ENCODE assay signal across 25 cellular contexts in the genomic region with DNA sequence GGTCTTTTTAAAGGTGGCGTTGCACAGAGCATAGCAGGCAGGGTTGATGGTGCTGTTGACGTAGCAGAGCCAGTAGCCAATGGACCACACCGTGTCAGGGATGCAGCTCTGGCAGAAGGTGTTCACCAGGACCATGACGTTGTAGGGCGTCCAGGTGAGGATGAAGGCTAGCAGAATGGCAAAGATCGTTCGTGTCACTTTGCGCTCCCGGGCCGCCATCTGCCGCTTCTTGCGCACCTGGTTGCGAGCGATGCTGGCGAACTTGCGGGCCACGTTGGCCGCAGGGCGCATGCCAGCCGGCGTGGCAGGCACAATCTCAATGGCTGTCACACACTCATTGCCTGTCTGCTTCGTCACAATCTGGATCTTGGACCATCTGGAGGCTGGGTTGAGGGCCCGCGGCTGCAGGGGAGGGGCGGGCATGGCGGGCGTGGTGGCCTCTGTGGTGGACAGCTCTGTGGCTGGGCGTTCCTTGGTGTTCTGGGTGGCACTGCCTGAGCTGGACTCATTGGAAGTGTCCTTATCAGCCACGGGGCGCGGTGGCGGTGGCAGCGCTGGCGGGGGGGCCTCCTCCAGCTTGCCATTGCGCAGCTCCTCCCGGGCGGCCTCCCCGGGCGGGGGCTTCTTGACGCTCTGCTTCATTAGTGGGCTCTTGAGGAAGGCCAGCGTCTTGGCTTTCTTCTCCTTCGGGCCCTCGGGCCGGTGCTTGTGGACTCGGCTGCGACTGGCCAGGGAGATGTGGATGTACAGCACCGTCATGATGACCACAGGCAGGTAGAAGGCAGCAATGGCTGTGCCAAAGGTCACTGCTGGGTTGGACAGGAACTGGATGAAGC. TPM values are rescaled to one million over a fixed set of nuclear protein-coding genes. Genes with fewer than 3 reads are reported as not detected.
"Had no signal": no experiment of that assay in that cellular context is flagged by ENCODE, and none has a peak within 500 bp of the region (broad histone marks: within the 10 kb centered on the region; RNA-seq: fewer than 3 reads in every experiment).

No MANE protein-coding gene starts in this region.

- H3K9me3 ChIP-seq: breast epithelium, esophagus muscularis mucosa, heart right ventricle, left lung, right atrium auricular region, thoracic aorta, upper lobe of left lung had no signal

- H3K4me3 Mint-ChIP-seq: activated CD4-positive, alpha-beta T cell treated with anti-CD3 and anti-CD28 coated beads for 36 hours; activated CD8-positive, alpha-beta memory T cell treated with anti-CD3 and anti-CD28 coated beads, Interleukin-2, amount 10 ng/mL, durations not matched to agents 7 days and 5 days; activated CD8-positive, alpha-beta T cell treated with anti-CD3 and anti-CD28 coated beads, Interleukin-2, amount 10 ng/mL, durations not matched to agents 7 days and 5 days; activated naive CD4-positive, alpha-beta T cell treated with anti-CD3 and anti-CD28 coated beads, Interleukin-2, amount 10 ng/mL, durations not matched to agents 7 days and 5 days; dendritic cell treated with granulocyte-macrophage colony-stimulating factor and Interleukin-4, amounts not matched to agents 40 ng/mL and 50 ng/mL, for 4 days; nephron progenitor cell had no signal

- H3K36me3 Mint-ChIP-seq: activated CD8-positive, alpha-beta memory T cell treated with anti-CD3 and anti-CD28 coated beads, Interleukin-2, amount 10 ng/mL, durations not matched to agents 7 days and 5 days had no signal

- H3K9me3 Mint-ChIP-seq: activated naive CD4-positive, alpha-beta T cell treated with anti-CD3 and anti-CD28 coated beads, Interleukin-2, amount 10 ng/mL, durations not matched to agents 7 days and 5 days; dendritic cell treated with granulocyte-macrophage colony-stimulating factor and Interleukin-4, amounts not matched to agents 40 ng/mL and 50 ng/mL, for 4 days; nephron progenitor cell had no signal

- ATAC-seq: activated CD4-positive, alpha-beta T cell treated with anti-CD3 and anti-CD28 coated beads for 36 hours; activated CD8-positive, alpha-beta memory T cell treated with anti-CD3 and anti-CD28 coated beads, Interleukin-2, amount 10 ng/mL, durations not matched to agents 7 days and 5 days; activated CD8-positive, alpha-beta T cell treated with anti-CD3 and anti-CD28 coated beads, Interleukin-2, amount 10 ng/mL, durations not matched to agents 7 days and 5 days; foreskin keratinocyte; heart right ventricle; left lung; stimulated activated naive CD8-positive, alpha-beta T cell treated with anti-CD3 and anti-CD28 coated beads, Interleukin-15, Interleukin-2, amounts not matched to agents 100 U/mL and 50 U/mL, for 24 hours had no signal

- H3K27ac ChIP-seq: breast epithelium, esophagus muscularis mucosa, foreskin keratinocyte, heart right ventricle, left lung, right atrium auricular region, thoracic aorta, upper lobe of left lung had no signal

- H3K4me3 ChIP-seq: breast epithelium, esophagus muscularis mucosa, heart right ventricle, left lung, lung, right atrium auricular region, thoracic aorta, upper lobe of left lung had no signal

- DNase-seq: activated CD4-positive, alpha-beta T cell treated with anti-CD3 and anti-CD28 coated beads for 36 hours; activated CD4-positive, CD25-positive, alpha-beta regulatory T cell; activated CD8-positive, alpha-beta memory T cell treated with anti-CD3 and anti-CD28 coated beads, Interleukin-2, amount 10 ng/mL, durations not matched to agents 7 days and 5 days; activated CD8-positive, alpha-beta T cell treated with anti-CD3 and anti-CD28 coated beads, Interleukin-2, amount 10 ng/mL, durations not matched to agents 7 days and 5 days; activated effector memory CD4-positive, alpha-beta T cell treated with anti-CD3 and anti-CD28 coated beads, Interleukin-2, amount 50 U/mL, for 16 hours; activated naive CD4-positive, alpha-beta T cell treated with anti-CD3 and anti-CD28 coated beads, Interleukin-2, amount 10 ng/mL, durations not matched to agents 7 days and 5 days; amygdala; central memory CD4-positive, alpha-beta T cell; effector CD4-positive, alpha-beta T cell; foreskin keratinocyte; heart right ventricle; left lung; nephron progenitor cell; occipital lobe; stimulated activated CD4-positive, alpha-beta T cell treated with anti-CD3 and anti-CD28 coated beads, Interleukin-2, amount 100 ng/mL, for 48 hours; stimulated activated naive CD8-positive, alpha-beta T cell treated with anti-CD3 and anti-CD28 coated beads, Interleukin-15, Interleukin-2, amounts not matched to agents 100 U/mL and 50 U/mL, for 24 hours had no signal

- H3K36me3 ChIP-seq: breast epithelium, esophagus muscularis mucosa, heart right ventricle, left lung, right atrium auricular region, thoracic aorta, upper lobe of left lung had no signal

- H3K27ac Mint-ChIP-seq: activated CD4-positive, alpha-beta T cell treated with anti-CD3 and anti-CD28 coated beads for 36 hours; activated CD8-positive, alpha-beta memory T cell treated with anti-CD3 and anti-CD28 coated beads, Interleukin-2, amount 10 ng/mL, durations not matched to agents 7 days and 5 days; activated CD8-positive, alpha-beta T cell treated with anti-CD3 and anti-CD28 coated beads, Interleukin-2, amount 10 ng/mL, durations not matched to agents 7 days and 5 days; activated naive CD4-positive, alpha-beta T cell treated with anti-CD3 and anti-CD28 coated beads, Interleukin-2, amount 10 ng/mL, durations not matched to agents 7 days and 5 days; dendritic cell treated with granulocyte-macrophage colony-stimulating factor and Interleukin-4, amounts not matched to agents 40 ng/mL and 50 ng/mL, for 4 days had no signal

RNA-seq across cellular contexts. Expression of gene CHRM4, which starts 6.2 kb away (rescaled TPM):
- total RNA-seq: foreskin keratinocyte, left lung, mesenteric fat pad, mucosa of gallbladder had no signal
- polyA plus RNA-seq: foreskin keratinocyte had no signal
